1 cellular context compared by ENCODE assay signal in genomic region chr2:202634556-202635440, GRCh38.
TF ChIP-seq lines count a peak whose summit lies in the region.

Gene FAM117B, plus strand, starts transcription at chr2:202634969. Its CDS starts 219 bp downstream, at chr2:202635188.

TF ChIP-seq in HepG2, 621 proteins besides CTCF, POLR2A, EP300 and RAD21 (continued from another document and continues in another):
- TF ChIP-seq GABPA (IDR thresholded peaks at IDR 0.05; ENCODE audit: low read depth, low read length) (no peak), GABPA (CRISPR knock-in tag; IDR thresholded peaks at IDR 0.05; ENCODE audit: low read depth) (peak; percentile 69), AGO1 (IDR thresholded peaks at IDR 0.05; ENCODE audit: low read depth, low read length, poor library complexity, severe bottlenecking) (peak; percentile 72), NR2C2 (CRISPR knock-in tag; IDR thresholded peaks at IDR 0.05; ENCODE audit: borderline replicate concordance) (no peak), SSRP1 (CRISPR knock-in tag; IDR thresholded peaks at IDR 0.05) (no peak), FOXA3 (CRISPR knock-in tag; IDR thresholded peaks at IDR 0.05) (peak; percentile 30), ZC3H4 (CRISPR knock-in tag; IDR thresholded peaks at IDR 0.05; ENCODE audit: borderline replicate concordance) (peak; percentile 94), ZNF570 (CRISPR knock-in tag; IDR thresholded peaks at IDR 0.05; ENCODE audit: borderline replicate concordance) (no peak), CHCHD3 (CRISPR knock-in tag; IDR thresholded peaks at IDR 0.05) (no peak), PTBP1 (IDR thresholded peaks at IDR 0.05; ENCODE audit: low read depth, low read length, poor library complexity, severe bottlenecking) (no peak), IKZF4 (CRISPR knock-in tag; IDR thresholded peaks at IDR 0.05; ENCODE audit: borderline replicate concordance, low read depth, not compliant biosample characterization) (peak; percentile 90), NCOA1 (CRISPR knock-in tag; IDR thresholded peaks at IDR 0.05) (0 out of 2 replicates have a peak, but pooled peaks have one; percentile 57), ZNF761 (CRISPR knock-in tag; conservative IDR thresholded peaks at IDR 0.05) (no peak), ZNF670 (CRISPR knock-in tag; IDR thresholded peaks at IDR 0.05; ENCODE audit: borderline replicate concordance) (no peak), ZNF12 (CRISPR knock-in tag; IDR thresholded peaks at IDR 0.05) (no peak), HIVEP1 (CRISPR knock-in tag; IDR thresholded peaks at IDR 0.05) (peak; percentile 41; the same call in 1 of the 2 replicates), SIN3B (IDR thresholded peaks at IDR 0.05; ENCODE audit: low read length) (no peak), ZNF431 (CRISPR knock-in tag; IDR thresholded peaks at IDR 0.05; ENCODE audit: borderline replicate concordance, low read depth) (no peak; the same call in 1 of the 2 replicates), ZNF589 (CRISPR knock-in tag; conservative IDR thresholded peaks at IDR 0.05) (peak; percentile 88; the same call in 1 of the 2 replicates), EED (CRISPR knock-in tag; IDR thresholded peaks at IDR 0.05) (peak; percentile 48; the same call in 1 of the 2 replicates), MAZ (IDR thresholded peaks at IDR 0.05; ENCODE audit: borderline replicate concordance, low read depth, low read length) (peak; percentile 93), MAZ (CRISPR knock-in tag; IDR thresholded peaks at IDR 0.05; ENCODE audit: low read depth) (peak; percentile 92), MTF2 (CRISPR knock-in tag; IDR thresholded peaks at IDR 0.05; ENCODE audit: borderline replicate concordance) (no peak), ZNF121 (CRISPR knock-in tag; IDR thresholded peaks at IDR 0.05) (no peak), ZBTB42 (CRISPR knock-in tag; IDR thresholded peaks at IDR 0.05) (0 out of 2 replicates have a peak, but pooled peaks have one; percentile 37), ZNF574 (CRISPR knock-in tag; IDR thresholded peaks at IDR 0.05) (peak; percentile 59), TRIM24 (CRISPR knock-in tag; IDR thresholded peaks at IDR 0.05) (no peak), MXD1 (CRISPR knock-in tag; IDR thresholded peaks at IDR 0.05) (peak; percentile 77), KDM4B (CRISPR knock-in tag; IDR thresholded peaks at IDR 0.05) (no peak; the same call in none of the 2 replicates), ISL2 (CRISPR knock-in tag; IDR thresholded peaks at IDR 0.05) (no peak; the same call in none of the 2 replicates), ZNF256 (CRISPR knock-in tag; conservative IDR thresholded peaks at IDR 0.05) (no peak), ZNF468 (CRISPR knock-in tag; IDR thresholded peaks at IDR 0.05) (no peak), DPF2 (CRISPR knock-in tag; IDR thresholded peaks at IDR 0.05; ENCODE audit: borderline replicate concordance, low read depth) (no peak), RBFOX2 (IDR thresholded peaks at IDR 0.05; ENCODE audit: low read depth, low read length) (peak; percentile 94), ATF5 (CRISPR knock-in tag; IDR thresholded peaks at IDR 0.05; ENCODE audit: low read depth) (no peak), POLR2AphosphoS5 (IDR thresholded peaks at IDR 0.05; ENCODE audit: low read depth, low read length) (peak; percentile 77), ZNF556 (CRISPR knock-in tag; IDR thresholded peaks at IDR 0.05; ENCODE audit: borderline replicate concordance) (0 out of 2 replicates have a peak, but pooled peaks have one; percentile 49), ZNF34 (CRISPR knock-in tag; IDR thresholded peaks at IDR 0.05; ENCODE audit: borderline replicate concordance) (0 out of 2 replicates have a peak, but pooled peaks have one; percentile 26), SMAD9 (CRISPR knock-in tag; IDR thresholded peaks at IDR 0.05) (no peak), GATAD1 (CRISPR knock-in tag; IDR thresholded peaks at IDR 0.05) (peak; percentile 63), LBX2 (CRISPR knock-in tag; IDR thresholded peaks at IDR 0.05; ENCODE audit: borderline replicate concordance) (no peak), SMARCE1 (IDR thresholded peaks at IDR 0.05; ENCODE audit: borderline replicate concordance) (no peak), ZNF615 (CRISPR knock-in tag; IDR thresholded peaks at IDR 0.05; ENCODE audit: borderline replicate concordance) (no peak)
- TF ChIP-seq, protein P1, sequence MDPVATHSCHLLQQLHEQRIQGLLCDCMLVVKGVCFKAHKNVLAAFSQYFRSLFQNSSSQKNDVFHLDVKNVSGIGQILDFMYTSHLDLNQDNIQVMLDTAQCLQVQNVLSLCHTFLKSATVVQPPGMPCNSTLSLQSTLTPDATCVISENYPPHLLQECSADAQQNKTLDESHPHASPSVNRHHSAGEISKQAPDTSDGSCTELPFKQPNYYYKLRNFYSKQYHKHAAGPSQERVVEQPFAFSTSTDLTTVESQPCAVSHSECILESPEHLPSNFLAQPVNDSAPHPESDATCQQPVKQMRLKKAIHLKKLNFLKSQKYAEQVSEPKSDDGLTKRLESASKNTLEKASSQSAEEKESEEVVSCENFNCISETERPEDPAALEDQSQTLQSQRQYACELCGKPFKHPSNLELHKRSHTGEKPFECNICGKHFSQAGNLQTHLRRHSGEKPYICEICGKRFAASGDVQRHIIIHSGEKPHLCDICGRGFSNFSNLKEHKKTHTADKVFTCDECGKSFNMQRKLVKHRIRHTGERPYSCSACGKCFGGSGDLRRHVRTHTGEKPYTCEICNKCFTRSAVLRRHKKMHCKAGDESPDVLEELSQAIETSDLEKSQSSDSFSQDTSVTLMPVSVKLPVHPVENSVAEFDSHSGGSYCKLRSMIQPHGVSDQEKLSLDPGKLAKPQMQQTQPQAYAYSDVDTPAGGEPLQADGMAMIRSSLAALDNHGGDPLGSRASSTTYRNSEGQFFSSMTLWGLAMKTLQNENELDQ (CRISPR knock-in tag; IDR thresholded peaks at IDR 0.05; ENCODE audit: borderline replicate concordance): 0 out of 2 replicates have a peak, but pooled peaks have one; percentile 66
- TF ChIP-seq, protein P2, sequence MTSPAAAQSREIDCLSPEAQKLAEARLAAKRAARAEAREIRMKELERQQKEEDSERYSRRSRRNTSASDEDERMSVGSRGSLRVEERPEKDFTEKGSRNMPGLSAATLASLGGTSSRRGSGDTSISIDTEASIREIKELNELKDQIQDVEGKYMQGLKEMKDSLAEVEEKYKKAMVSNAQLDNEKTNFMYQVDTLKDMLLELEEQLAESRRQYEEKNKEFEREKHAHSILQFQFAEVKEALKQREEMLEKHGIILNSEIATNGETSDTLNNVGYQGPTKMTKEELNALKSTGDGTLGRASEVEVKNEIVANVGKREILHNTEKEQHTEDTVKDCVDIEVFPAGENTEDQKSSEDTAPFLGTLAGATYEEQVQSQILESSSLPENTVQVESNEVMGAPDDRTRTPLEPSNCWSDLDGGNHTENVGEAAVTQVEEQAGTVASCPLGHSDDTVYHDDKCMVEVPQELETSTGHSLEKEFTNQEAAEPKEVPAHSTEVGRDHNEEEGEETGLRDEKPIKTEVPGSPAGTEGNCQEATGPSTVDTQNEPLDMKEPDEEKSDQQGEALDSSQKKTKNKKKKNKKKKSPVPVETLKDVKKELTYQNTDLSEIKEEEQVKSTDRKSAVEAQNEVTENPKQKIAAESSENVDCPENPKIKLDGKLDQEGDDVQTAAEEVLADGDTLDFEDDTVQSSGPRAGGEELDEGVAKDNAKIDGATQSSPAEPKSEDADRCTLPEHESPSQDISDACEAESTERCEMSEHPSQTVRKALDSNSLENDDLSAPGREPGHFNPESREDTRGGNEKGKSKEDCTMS (CRISPR knock-in tag; conservative IDR thresholded peaks at IDR 0.05): no peak
- TF ChIP-seq, protein P3, sequence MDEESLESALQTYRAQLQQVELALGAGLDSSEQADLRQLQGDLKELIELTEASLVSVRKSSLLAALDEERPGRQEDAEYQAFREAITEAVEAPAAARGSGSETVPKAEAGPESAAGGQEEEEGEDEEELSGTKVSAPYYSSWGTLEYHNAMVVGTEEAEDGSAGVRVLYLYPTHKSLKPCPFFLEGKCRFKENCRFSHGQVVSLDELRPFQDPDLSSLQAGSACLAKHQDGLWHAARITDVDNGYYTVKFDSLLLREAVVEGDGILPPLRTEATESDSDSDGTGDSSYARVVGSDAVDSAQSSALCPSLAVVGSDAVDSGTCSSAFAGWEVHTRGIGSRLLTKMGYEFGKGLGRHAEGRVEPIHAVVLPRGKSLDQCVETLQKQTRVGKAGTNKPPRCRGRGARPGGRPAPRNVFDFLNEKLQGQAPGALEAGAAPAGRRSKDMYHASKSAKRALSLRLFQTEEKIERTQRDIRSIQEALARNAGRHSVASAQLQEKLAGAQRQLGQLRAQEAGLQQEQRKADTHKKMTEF (CRISPR knock-in tag; IDR thresholded peaks at IDR 0.05): peak; percentile 96
- TF ChIP-seq, protein P4, sequence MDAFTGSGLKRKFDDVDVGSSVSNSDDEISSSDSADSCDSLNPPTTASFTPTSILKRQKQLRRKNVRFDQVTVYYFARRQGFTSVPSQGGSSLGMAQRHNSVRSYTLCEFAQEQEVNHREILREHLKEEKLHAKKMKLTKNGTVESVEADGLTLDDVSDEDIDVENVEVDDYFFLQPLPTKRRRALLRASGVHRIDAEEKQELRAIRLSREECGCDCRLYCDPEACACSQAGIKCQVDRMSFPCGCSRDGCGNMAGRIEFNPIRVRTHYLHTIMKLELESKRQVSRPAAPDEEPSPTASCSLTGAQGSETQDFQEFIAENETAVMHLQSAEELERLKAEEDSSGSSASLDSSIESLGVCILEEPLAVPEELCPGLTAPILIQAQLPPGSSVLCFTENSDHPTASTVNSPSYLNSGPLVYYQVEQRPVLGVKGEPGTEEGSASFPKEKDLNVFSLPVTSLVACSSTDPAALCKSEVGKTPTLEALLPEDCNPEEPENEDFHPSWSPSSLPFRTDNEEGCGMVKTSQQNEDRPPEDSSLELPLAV (CRISPR knock-in tag; conservative IDR thresholded peaks at IDR 0.05; ENCODE audit: low read depth): no peak
- TF ChIP-seq, protein P5, sequence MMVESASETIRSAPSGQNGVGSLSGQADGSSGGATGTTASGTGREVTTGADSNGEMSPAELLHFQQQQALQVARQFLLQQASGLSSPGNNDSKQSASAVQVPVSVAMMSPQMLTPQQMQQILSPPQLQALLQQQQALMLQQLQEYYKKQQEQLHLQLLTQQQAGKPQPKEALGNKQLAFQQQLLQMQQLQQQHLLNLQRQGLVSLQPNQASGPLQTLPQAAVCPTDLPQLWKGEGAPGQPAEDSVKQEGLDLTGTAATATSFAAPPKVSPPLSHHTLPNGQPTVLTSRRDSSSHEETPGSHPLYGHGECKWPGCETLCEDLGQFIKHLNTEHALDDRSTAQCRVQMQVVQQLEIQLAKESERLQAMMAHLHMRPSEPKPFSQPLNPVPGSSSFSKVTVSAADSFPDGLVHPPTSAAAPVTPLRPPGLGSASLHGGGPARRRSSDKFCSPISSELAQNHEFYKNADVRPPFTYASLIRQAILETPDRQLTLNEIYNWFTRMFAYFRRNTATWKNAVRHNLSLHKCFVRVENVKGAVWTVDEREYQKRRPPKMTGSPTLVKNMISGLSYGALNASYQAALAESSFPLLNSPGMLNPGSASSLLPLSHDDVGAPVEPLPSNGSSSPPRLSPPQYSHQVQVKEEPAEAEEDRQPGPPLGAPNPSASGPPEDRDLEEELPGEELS (CRISPR knock-in tag; IDR thresholded peaks at IDR 0.05): peak; percentile 69
- TF ChIP-seq, protein P6, sequence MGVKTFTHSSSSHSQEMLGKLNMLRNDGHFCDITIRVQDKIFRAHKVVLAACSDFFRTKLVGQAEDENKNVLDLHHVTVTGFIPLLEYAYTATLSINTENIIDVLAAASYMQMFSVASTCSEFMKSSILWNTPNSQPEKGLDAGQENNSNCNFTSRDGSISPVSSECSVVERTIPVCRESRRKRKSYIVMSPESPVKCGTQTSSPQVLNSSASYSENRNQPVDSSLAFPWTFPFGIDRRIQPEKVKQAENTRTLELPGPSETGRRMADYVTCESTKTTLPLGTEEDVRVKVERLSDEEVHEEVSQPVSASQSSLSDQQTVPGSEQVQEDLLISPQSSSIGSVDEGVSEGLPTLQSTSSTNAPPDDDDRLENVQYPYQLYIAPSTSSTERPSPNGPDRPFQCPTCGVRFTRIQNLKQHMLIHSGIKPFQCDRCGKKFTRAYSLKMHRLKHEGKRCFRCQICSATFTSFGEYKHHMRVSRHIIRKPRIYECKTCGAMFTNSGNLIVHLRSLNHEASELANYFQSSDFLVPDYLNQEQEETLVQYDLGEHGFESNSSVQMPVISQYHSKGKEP (CRISPR knock-in tag; IDR thresholded peaks at IDR 0.05): no peak
- TF ChIP-seq, protein P7, sequence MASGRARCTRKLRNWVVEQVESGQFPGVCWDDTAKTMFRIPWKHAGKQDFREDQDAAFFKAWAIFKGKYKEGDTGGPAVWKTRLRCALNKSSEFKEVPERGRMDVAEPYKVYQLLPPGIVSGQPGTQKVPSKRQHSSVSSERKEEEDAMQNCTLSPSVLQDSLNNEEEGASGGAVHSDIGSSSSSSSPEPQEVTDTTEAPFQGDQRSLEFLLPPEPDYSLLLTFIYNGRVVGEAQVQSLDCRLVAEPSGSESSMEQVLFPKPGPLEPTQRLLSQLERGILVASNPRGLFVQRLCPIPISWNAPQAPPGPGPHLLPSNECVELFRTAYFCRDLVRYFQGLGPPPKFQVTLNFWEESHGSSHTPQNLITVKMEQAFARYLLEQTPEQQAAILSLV (CRISPR knock-in tag; IDR thresholded peaks at IDR 0.05; ENCODE audit: borderline replicate concordance): peak; percentile 91
